In genomic region chrX:134660627-134661026, GRCh38 we compare ENCODE assay signal across 20 cellular contexts. TPM values are rescaled to one million over a fixed set of nuclear protein-coding genes. Genes with fewer than 3 reads are reported as not detected.
DNase-seq lines count a peak whose midpoint lies in the region; ATAC-seq and TF ChIP-seq lines count a peak whose summit lies in the region.
"Had no signal": no experiment of that assay in that cellular context is flagged by ENCODE, and none has a peak within 500 bp of the region (broad histone marks: within the 10 kb centered on the region; RNA-seq: fewer than 3 reads in every experiment).

No MANE protein-coding gene starts in this region.

- H4K20me1 ChIP-seq in GM23248 (ENCODE audit: insufficient read depth) (no peaks in the 10 kb centered on the region), smooth muscle cell (ENCODE audit: low read depth) (no peaks in the 10 kb centered on the region)

- H3K27ac ChIP-seq in GM23248 (no peak overlapping the region), smooth muscle cell (ENCODE audit: low read depth) (peak overlapping the region; percentile 19), WERI-Rb-1 (no peak overlapping the region)
- H3K27ac ChIP-seq: HL-60, Peyer's patch, SJSA1 had no signal

- no peak overlapping the region for H2AFZ ChIP-seq in GM23248
- H2AFZ ChIP-seq in smooth muscle cell (ENCODE audit: low read depth) = no peak overlapping the region

- no peaks in the 10 kb centered on the region for H3K79me2 ChIP-seq in GM23248 (ENCODE audit: insufficient read depth)
- H3K79me2 ChIP-seq in smooth muscle cell (ENCODE audit: low read depth) = no peaks in the 10 kb centered on the region

- H3K4me3 ChIP-seq in GM23248 (no peak overlapping the region), choroid plexus epithelial cell (ENCODE audit: low read depth, low read length) (no peak overlapping the region), smooth muscle cell (no peak overlapping the region), WERI-Rb-1 (ENCODE audit: low read depth, low read length) (no peak overlapping the region)
- H3K4me3 ChIP-seq: Peyer's patch, SJSA1 had no signal

- TF ChIP-seq CTCF in choroid plexus epithelial cell (conservative IDR thresholded peaks at IDR 0.05; ENCODE audit: low read depth, low read length) = no peak
- no peak for TF ChIP-seq CTCF in smooth muscle cell (IDR thresholded peaks at IDR 0.05; ENCODE audit: borderline replicate concordance, insufficient read depth, poor library complexity, severe bottlenecking)
- TF ChIP-seq CTCF in WERI-Rb-1 (IDR thresholded peaks at IDR 0.05; ENCODE audit: low read depth, low read length) = no peak

- WGBS in GM23248 (ENCODE audit: low coverage in 1 of 2, low lambda C conversion rate in 2 of 2, missing lambda C conversion rate in 2 of 2), 2 experiments = 5 to 11% methylated on average over 1 of the region's 1 CpG
- 24% methylated on average over 1 of the region's 1 CpG for WGBS in smooth muscle cell (ENCODE audit: low lambda C conversion rate)

- peak; percentile 24 for DNase-seq in GM23248
- peak; percentile 50 for DNase-seq in NCI-H226
- peak; percentile 16 for DNase-seq in choroid plexus epithelial cell (ENCODE audit: low read depth)
- DNase-seq in smooth muscle cell (lab: John Stamatoyannopoulos, UW; ENCODE audit: unreplicated experiment) = no peak
- no peak for DNase-seq in activated naive CD4-positive, alpha-beta T cell treated with Interleukin-2 at 50 U/mL for 16 hours
- DNase-seq in WERI-Rb-1 = no peak
- DNase-seq: AML-193; DMS79; MM.1S; NCI-H1092 treated with DMSO at 0.1 percent for 48 hours; NCI-H1694; NCI-H2081 treated with DMSO at 0.1 percent for 48 hours; NCI-H2227 treated with DMSO at 0.1 percent for 48 hours; NCI-H524; NK-92 treated with Interleukin-12 subunit alpha and Interleukin-12 subunit beta, amount 100 ng/mL, for 24 hours; Peyer's patch had no signal

- H3K36me3 ChIP-seq in GM23248 (ENCODE audit: low read depth) = no peaks in the 10 kb centered on the region
- H3K36me3 ChIP-seq in smooth muscle cell (ENCODE audit: low read depth) = no peaks in the 10 kb centered on the region
- H3K36me3 ChIP-seq in WERI-Rb-1 = no peaks in the 10 kb centered on the region
- H3K36me3 ChIP-seq: Peyer's patch, SJSA1 had no signal

- H3K4me2 ChIP-seq in GM23248 (ENCODE audit: unreplicated experiment) (no peak overlapping the region), smooth muscle cell (no peak overlapping the region)

- H3K9me2 ChIP-seq in GM23248 (ENCODE audit: insufficient read depth) = no peaks in the 10 kb centered on the region

- H3F3A ChIP-seq in GM23248 (ENCODE audit: insufficient read depth) (no peaks in the 10 kb centered on the region), smooth muscle cell (ENCODE audit: low read depth) (no peaks in the 10 kb centered on the region)

- H3K9me3 ChIP-seq in GM23248 (ENCODE audit: low read depth) = no peaks in the 10 kb centered on the region
- H3K9me3 ChIP-seq in smooth muscle cell (replicated peaks; ENCODE audit: low read depth) = no peaks in the 10 kb centered on the region
- H3K9me3 ChIP-seq in WERI-Rb-1 (ENCODE audit: severe bottlenecking) = no peaks in the 10 kb centered on the region
- H3K9me3 ChIP-seq: Peyer's patch, SJSA1 had no signal

- H3K9ac ChIP-seq in GM23248 (no peak overlapping the region), smooth muscle cell (ENCODE audit: low read depth) (no peak overlapping the region)

- no peaks in the 10 kb centered on the region for H3K4me1 ChIP-seq in GM23248 (ENCODE audit: insufficient read depth)
- H3K4me1 ChIP-seq in smooth muscle cell (ENCODE audit: low read depth) = no peaks in the 10 kb centered on the region
- H3K4me1 ChIP-seq: Peyer's patch, SJSA1 had no signal

- no peak for ATAC-seq in esophagus mucosa

- no peaks in the 10 kb centered on the region for H3K27me3 ChIP-seq in GM23248 (replicated peaks; ENCODE audit: insufficient read depth)
- H3K27me3 ChIP-seq in smooth muscle cell (ENCODE audit: low read depth) = no peaks in the 10 kb centered on the region
- H3K27me3 ChIP-seq in WERI-Rb-1 (ENCODE audit: insufficient read depth, low read depth, severe bottlenecking) = peaks cover 3% of the 10 kb centered on the region
- H3K27me3 ChIP-seq: Peyer's patch, SJSA1 had no signal

- in situ Hi-C loops in GM23248 (cut with MboI) = no loop called here

RNA-seq across cellular contexts. Expression of gene PLAC1, which starts 2.4 kb away (rescaled TPM):
- total RNA-seq in GM23248 (2014; rRNA removed; shearing (Covaris generic)) = 0.63 TPM in 1 of 2 replicates, not detected in the other
- polyA plus RNA-seq in GM23248 (2016; fragmentation: Nextera tagmentation; extraction: Ambion mirVana) (not detected in 2 replicates), smooth muscle cell (1.1 TPM in 2 replicates)
- total RNA-seq in smooth muscle cell (0.31 and 1.0 TPM in 2 replicates), esophagus mucosa (not detected)
- total RNA-seq: Peyer's patch, SJSA1 had no signal
- polyA plus RNA-seq: CD14-positive monocyte had no signal

Comparison
In these comparisons a context has a peak if more than half of its experiments do, and no peak if none do; other contexts are left out.
1. DNase-seq: peak in GM23248 (single experiment), NCI-H226 (single experiment) and choroid plexus epithelial cell (single experiment); none in smooth muscle cell (single experiment), activated naive CD4-positive, alpha-beta T cell treated with Interleukin-2 at 50 U/mL for 16 hours (single experiment) and WERI-Rb-1 (single experiment).